9 cellular contexts compared by ENCODE assay signal in genomic region chr15:83208357-83208661, GRCh38. TPM values are rescaled to one million over a fixed set of nuclear protein-coding genes. Genes with fewer than 3 reads are reported as not detected.
A peak's percentile ranks its signal among the peaks of the same experiment; 100 is the strongest.
DNase-seq lines count a peak whose midpoint lies in the region; ATAC-seq, FAIRE-seq and TF ChIP-seq lines count a peak whose summit lies in the region.
"Had no signal": no experiment of that assay in that cellular context is flagged by ENCODE, and none has a peak within 500 bp of the region (broad histone marks: within the 10 kb centered on the region; RNA-seq: fewer than 3 reads in every experiment).

No MANE protein-coding gene starts in this region.

- POLR2A ChIA-PET in activated CD4-positive, alpha-beta T cell treated with anti-CD3 and anti-CD28 coated beads for 36 hours (lab: Charles Lee) = interaction anchor here (1.0 kb wide), 1 partner anchor 197 kb away, joined by 3 read pairs; the partner anchor contains the start of gene C15orf40

- peaks cover 24% of the 10 kb centered on the region for H3K27me3 Mint-ChIP-seq in activated CD4-positive, alpha-beta T cell treated with anti-CD3 and anti-CD28 coated beads for 36 hours

- H3K4me1 ChIP-seq in thymus (ENCODE audit: control insufficient read depth, insufficient read depth, low read length) = peaks cover 6% of the 10 kb centered on the region

- intact Hi-C loops in activated CD4-positive, alpha-beta T cell treated with anti-CD3 and anti-CD28 coated beads for 36 hours (cut with DNase I, micrococcal nuclease) = loop anchor here (1.0 to 5.0 kb wide), 5 partner anchors 101 to 666 kb away; partner anchors contain the start of genes C15orf40 (in 2 of the 2), RPS17 (in 1 of the 2) and TM6SF1 (in 1 of the 2)

- H3K36me3 ChIP-seq in thymus (ENCODE audit: control insufficient read depth, insufficient read depth) = no peaks in the 10 kb centered on the region
- H3K36me3 ChIP-seq: neutrophil had no signal

- no peak for FAIRE-seq in HTR-8/SVneo (lab: Jason Lieb, UNC)

- peaks cover 2% of the 10 kb centered on the region for H3K27me3 ChIP-seq in thymus (ENCODE audit: control insufficient read depth, insufficient read depth)

- CTCF ChIA-PET in activated CD4-positive, alpha-beta T cell treated with anti-CD3 and anti-CD28 coated beads for 36 hours (lab: Charles Lee) = no interaction called here

- H3K9me3 ChIP-seq in thymus (ENCODE audit: control insufficient read depth) = no peaks in the 10 kb centered on the region
- H3K9me3 ChIP-seq: neutrophil had no signal

- 20% methylated on average over 12 of the region's 12 CpGs for WGBS in thymus

- H3K4me3 Mint-ChIP-seq in activated CD4-positive, alpha-beta T cell treated with anti-CD3 and anti-CD28 coated beads for 36 hours = peak overlapping the region; percentile 58

- no peak for TF ChIP-seq CTCF in WI38 (IDR thresholded peaks at IDR 0.05; ENCODE audit: low read depth, low read length)

- no peaks in the 10 kb centered on the region for H3K9me3 Mint-ChIP-seq in activated CD4-positive, alpha-beta T cell treated with anti-CD3 and anti-CD28 coated beads for 36 hours (ENCODE audit: low read depth)

- peaks cover 9% of the 10 kb centered on the region for H3K4me1 Mint-ChIP-seq in activated CD4-positive, alpha-beta T cell treated with anti-CD3 and anti-CD28 coated beads for 36 hours

- H3K36me3 Mint-ChIP-seq in activated CD4-positive, alpha-beta T cell treated with anti-CD3 and anti-CD28 coated beads for 36 hours (ENCODE audit: low read depth) = no peaks in the 10 kb centered on the region

- no peak overlapping the region for H3K27ac ChIP-seq in thymus (ENCODE audit: low read depth)
- H3K27ac ChIP-seq: neutrophil had no signal

- ATAC-seq in activated CD4-positive, alpha-beta T cell treated with anti-CD3 and anti-CD28 coated beads for 36 hours = no peak
- ATAC-seq in GM21786 (IDR thresholded peaks at IDR 0.05; ENCODE audit: unreplicated experiment) = no peak

- H3K4me3 ChIP-seq in WI38 (ENCODE audit: low read depth, low read length) (peak overlapping the region; percentile 69), thymus (ENCODE audit: low read length) (peak overlapping the region; percentile 85)

- no peak overlapping the region for H3K27ac Mint-ChIP-seq in activated CD4-positive, alpha-beta T cell treated with anti-CD3 and anti-CD28 coated beads for 36 hours

- no peak for DNase-seq in activated CD4-positive, alpha-beta T cell treated with anti-CD3 and anti-CD28 coated beads for 36 hours
- DNase-seq in activated CD4-positive, alpha-beta T cell treated with anti-CD3 and anti-CD28 coated beads for 1 hour = no peak
- peak; percentile 71 for DNase-seq in iPS-NIHi11 (ENCODE audit: low spot score)
- no peak for DNase-seq in HPDE6-E6E7 (ENCODE audit: extremely low spot score)
- no peak for DNase-seq in HTR-8/SVneo (ENCODE audit: insufficient read length, low spot score)

RNA-seq across cellular contexts. Expression of gene HDGFL3, which starts 0.7 kb away (rescaled TPM):
- 1 to 10 TPM; 5.0 to 7.4 TPM for total RNA-seq in activated CD4-positive, alpha-beta T cell treated with anti-CD3 and anti-CD28 coated beads for 36 hours
- 20.9 TPM for polyA plus RNA-seq in thymus
